ENCODE assay signal across 12 cellular contexts in the genomic region with DNA sequence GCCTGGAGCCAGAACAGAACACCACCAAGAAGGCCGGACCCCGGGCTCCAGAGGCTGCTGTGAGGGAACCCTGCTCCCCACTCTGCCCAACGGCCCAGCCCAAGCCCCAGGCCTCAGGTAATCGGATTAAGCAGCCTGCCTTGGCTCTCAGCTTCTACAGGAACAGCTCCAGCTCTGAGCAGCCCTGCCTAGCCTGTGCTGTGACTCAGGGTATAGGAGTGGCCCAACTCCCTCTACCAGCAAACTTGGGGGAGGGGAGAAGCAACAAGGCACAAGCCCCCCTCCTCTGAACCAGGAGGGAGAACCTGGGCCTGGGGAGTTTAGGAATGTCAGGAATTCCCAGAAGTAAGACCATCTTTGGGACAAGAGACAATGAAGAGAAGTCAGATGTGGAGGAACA. TPM values are rescaled to one million over a fixed set of nuclear protein-coding genes. Genes with fewer than 3 reads are reported as not detected.
DNase-seq lines count a peak whose midpoint lies in the region; ATAC-seq, FAIRE-seq and TF ChIP-seq lines count a peak whose summit lies in the region.
"Had no signal": no experiment of that assay in that cellular context is flagged by ENCODE, and none has a peak within 500 bp of the region (broad histone marks: within the 10 kb centered on the region; RNA-seq: fewer than 3 reads in every experiment).

No MANE protein-coding gene starts in this region.

- POLR2A ChIA-PET in K562 (lab: Yijun Ruan, JAX): interaction anchor here (0.9 to 1.1 kb wide), 2 partner anchors 17 to 24 kb away, joined by 3 read pairs; partner anchors contain the start of gene FXR2

- H3K79me2 ChIP-seq in K562 (ENCODE audit: control insufficient read depth, insufficient read depth, low read length): peaks cover 33% of the 10 kb centered on the region

- H3K9me1 ChIP-seq in K562 (ENCODE audit: control insufficient read depth, insufficient read depth, low read length): no peaks in the 10 kb centered on the region

- TF ChIP-seq RAD21 in K562 (CRISPR knock-in tag; conservative IDR thresholded peaks at IDR 0.05 in 1 of 2, IDR thresholded peaks at IDR 0.05 in 1 of 2): no peak

- H3K9me3 ChIP-seq in K562 (replicated peaks; ENCODE audit: control insufficient read depth, insufficient read depth, low read depth, low read length) (no peaks in the 10 kb centered on the region), kidney (ENCODE audit: control insufficient read depth in 1 of 2, low read length in 2 of 2) (no peaks in the 10 kb centered on the region)

- H2AFZ ChIP-seq in K562 (ENCODE audit: low read depth, low read length): no peak overlapping the region

- ATAC-seq in K562: no peak
- no peak for ATAC-seq in HG02588 (IDR thresholded peaks at IDR 0.05; ENCODE audit: unreplicated experiment)
- ATAC-seq: activated CD4-positive, CD25-positive, alpha-beta regulatory T cell treated with anti-CD3 and anti-CD28 coated beads, Interleukin-2, amount 50 U/mL, for 24 hours had no signal

- in situ Hi-C loops in K562 (cut with MboI): no loop called here

- no peaks in the 10 kb centered on the region for H3K27me3 ChIP-seq in K562 (ENCODE audit: control insufficient read depth in 2 of 2, insufficient read depth in 2 of 2, low read length in 2 of 2)
- H3K27me3 ChIP-seq in dorsolateral prefrontal cortex: no peaks in the 10 kb centered on the region

- no TSS peak for BruUV-seq in K562 (replicated peaks; lab: Mats Ljungman, UMichigan)

- H3K4me1 ChIP-seq in K562 (replicated peaks in 1 of 2; ENCODE audit: control insufficient read depth in 2 of 2, insufficient read depth in 2 of 2, low read length in 2 of 2) (peaks cover 27 to 42% of the 10 kb centered on the region in 2 experiments), kidney (ENCODE audit: control insufficient read depth in 1 of 2, insufficient read depth in 1 of 2, low read depth in 1 of 2, low read length in 2 of 2) (peaks cover 7% of the 10 kb centered on the region in 2 donors)

- TF ChIP-seq CTCF in K562 (IDR thresholded peaks at IDR 0.05 in 2 of 3, conservative IDR thresholded peaks at IDR 0.05 in 1 of 3; ENCODE audit: insufficient read depth in 2 of 3, low read depth in 1 of 3, low read length in 3 of 3): no peak
- TF ChIP-seq CTCF in kidney (IDR thresholded peaks at IDR 0.05; ENCODE audit: borderline replicate concordance, extremely low read depth, insufficient read depth): no peak
- no peak for TF ChIP-seq CTCF in GM20000 (IDR thresholded peaks at IDR 0.05; ENCODE audit: extremely low read depth, missing control alignments)
- no peak for TF ChIP-seq CTCF in dorsolateral prefrontal cortex (IDR thresholded peaks at IDR 0.05 in 54 of 56, conservative IDR thresholded peaks at IDR 0.05 in 2 of 56; ENCODE audit: low read depth in 1 of 56, partially characterized antibody in 56 of 56)

- FAIRE-seq in K562 (lab: Jason Lieb, UNC): no peak
- no peak for FAIRE-seq in kidney (lab: Jason Lieb, UNC)

- H4K20me1 ChIP-seq in K562 (replicated peaks; ENCODE audit: control insufficient read depth, insufficient read depth, low read length): no peaks in the 10 kb centered on the region

- 86% methylated on average over 1 of the region's 4 CpGs for WGBS in K562 (ENCODE audit: insufficient coverage, low coverage, missing lambda C conversion rate)

- no peak for TF ChIP-seq POLR2A in K562 (conservative IDR thresholded peaks at IDR 0.05)

- CTCF ChIA-PET in K562 (lab: Yijun Ruan, JAX; ENCODE audit: low intra/inter-chr PET ratio): no interaction called here

- no peak for TF ChIP-seq EP300 in K562 (IDR thresholded peaks at IDR 0.05; ENCODE audit: low read length)

- H3K27ac ChIP-seq in K562 (ENCODE audit: extremely low read depth, low read depth, low read length): no peak overlapping the region
- H3K27ac ChIP-seq in kidney (ENCODE audit: low read depth in 2 of 2, low read length in 2 of 2): no peak overlapping the region
- no peak overlapping the region for H3K27ac ChIP-seq in dorsolateral prefrontal cortex

- H3K4me3 ChIP-seq in K562: no peak overlapping the region
- no peak overlapping the region for H3K4me3 ChIP-seq in kidney (ENCODE audit: low read length in 2 of 2)
- H3K4me3 ChIP-seq in dorsolateral prefrontal cortex: no peak overlapping the region

- H3K9ac ChIP-seq in K562 (ENCODE audit: insufficient read depth in 1 of 2, low read depth in 2 of 2, low read length in 2 of 2) (0 out of 4 replicates have a peak overlapping the region, but pooled peaks of 1 of the 2 experiments have one; percentile 49), kidney (ENCODE audit: low read length in 2 of 2) (no peak overlapping the region)

- H3K36me3 ChIP-seq in K562 (ENCODE audit: control insufficient read depth, insufficient read depth, low read length) (peaks cover 86% of the 10 kb centered on the region), kidney (ENCODE audit: control insufficient read depth in 1 of 2, insufficient read depth in 2 of 2, low read length in 2 of 2) (peaks cover 43 to 54% of the 10 kb centered on the region in 2 donors)

- no peak overlapping the region for H3K4me2 ChIP-seq in K562 (ENCODE audit: insufficient read depth, low read length)

- intact Hi-C loops in K562 (cut with micrococcal nuclease): no loop called here
- intact Hi-C loops in kidney (cut with DNase I): no loop called here
- intact Hi-C loops in dorsolateral prefrontal cortex (cut with DNase I): loop anchor here in 1 of 2 donors (1.0 kb wide), 1 partner anchor 45 kb away; no protein-coding TSS in a partner anchor

- DNase-seq in AG08396 (ENCODE audit: low spot score): peak; percentile 81
- DNase-seq in HPDE6-E6E7 (ENCODE audit: extremely low spot score): peak; percentile 72
- DNase-seq in K562 (ENCODE audit: extremely low read depth in 1 of 4, low spot score in 3 of 4): no peak
- peak; percentile 43 for DNase-seq in kidney
- DNase-seq in middle frontal gyrus (ENCODE audit: extremely low spot score, low spot score): no peak
- DNase-seq in GM20000 (ENCODE audit: low spot score): no peak
- DNase-seq in dorsolateral prefrontal cortex: no peak
- DNase-seq: NCI-H526; stimulated activated CD4-positive, alpha-beta T cell treated with anti-CD3 and anti-CD28 coated beads, Interleukin-4, amount 100 ng/mL, for 24 hours had no signal

RNA-seq across cellular contexts. Expression of gene SOX15, which starts 0.8 kb away (rescaled TPM):
- 1.1 and 1.3 TPM in 2 replicates for total RNA-seq in K562 (2011; cell fraction: chromatin; rRNA removed; ENCODE audit: low replicate concordance)
- total RNA-seq in K562 (2011; cell fraction: nucleolus; rRNA removed): 1.2 TPM in 2 replicates
- 0.37 and 1.1 TPM in 2 replicates for total RNA-seq in K562 (2011; cell fraction: nucleoplasm; rRNA removed)
- total RNA-seq in K562 (2014; rRNA removed): 0.23 and 0.24 TPM in 2 replicates
- not detected in 2 replicates for total RNA-seq in K562 (2014; rRNA removed; fragmentation: Illumina TruSeq; extraction: Trizol)
- total RNA-seq in K562 (2015; rRNA removed; fragmentation: Illumina TruSeq; extraction: Trizol): not detected in 2 replicates
- total RNA-seq in K562 (2021): 0.16 TPM in 1 of 2 replicates, not detected in the other
- polyA plus RNA-seq in K562 (2011; rRNA removed): 0.16 TPM in 1 of 2 replicates, not detected in the other
- polyA plus RNA-seq in K562 (2011; cell fraction: cytosol; rRNA removed): 0.09 and 0.19 TPM in 2 replicates
- 0.76 and 1.2 TPM in 2 replicates for polyA plus RNA-seq in K562 (2011; cell fraction: nucleus; rRNA removed)
- 1.1 and 1.9 TPM in 2 replicates for polyA plus RNA-seq in K562 (2012)
- not detected in 2 replicates for polyA plus RNA-seq in K562 (2014; fragmentation: Illumina TruSeq; extraction: Trizol)
- under 1 TPM in 1 of 2 experiments, not detected in 1; 0.07 TPM for polyA plus RNA-seq in K562 (2014; fragmentation: Nextera tagmentation; extraction: Ambion mirVana)
- polyA plus RNA-seq in K562 (2014; rRNA removed): 0.33 TPM in 1 of 2 replicates, not detected in the other
- not detected in 2 replicates for polyA minus RNA-seq in K562 (2011; rRNA and poly(A)+ RNA removed)
- not detected in 2 replicates for polyA minus RNA-seq in K562 (2011; cell fraction: cytosol; rRNA and poly(A)+ RNA removed)
- 0.40 and 0.44 TPM in 2 replicates for polyA minus RNA-seq in K562 (2011; cell fraction: nucleus; rRNA and poly(A)+ RNA removed)
- 0.88 TPM for total RNA-seq in kidney
- polyA plus RNA-seq in kidney (ENCODE audit: insufficient read depth, low read depth, low replicate concordance): 0.80 TPM
- 10 to 100 TPM in 27 of 120 experiments, 1 to 10 TPM in 93; 3.6 to 16.6 (median 8.0) TPM for total RNA-seq in dorsolateral prefrontal cortex
- total RNA-seq: mesenteric fat pad had no signal

RNA-seq across cellular contexts. Expression of gene MPDU1, which starts 7.1 kb away (rescaled TPM):
- 63.6 and 172 TPM in 2 replicates for total RNA-seq in K562 (2011; cell fraction: chromatin; rRNA removed; ENCODE audit: low replicate concordance)
- 230 and 236 TPM in 2 replicates for total RNA-seq in K562 (2011; cell fraction: nucleolus; rRNA removed)
- 165 and 169 TPM in 2 replicates for total RNA-seq in K562 (2011; cell fraction: nucleoplasm; rRNA removed)
- 53.5 and 78.9 TPM in 2 replicates for total RNA-seq in K562 (2014; rRNA removed)
- total RNA-seq in K562 (2014; rRNA removed; fragmentation: Illumina TruSeq; extraction: Trizol): 68.3 and 80.2 TPM in 2 replicates
- 78.5 and 85.0 TPM in 2 replicates for total RNA-seq in K562 (2015; rRNA removed; fragmentation: Illumina TruSeq; extraction: Trizol)
- total RNA-seq in K562 (2021): 55.5 and 63.7 TPM in 2 replicates
- polyA plus RNA-seq in K562 (2011; rRNA removed): 160 and 161 TPM in 2 replicates
- 292 and 301 TPM in 2 replicates for polyA plus RNA-seq in K562 (2011; cell fraction: cytosol; rRNA removed)
- 85.8 and 92.2 TPM in 2 replicates for polyA plus RNA-seq in K562 (2011; cell fraction: nucleus; rRNA removed)
- 66.5 and 66.7 TPM in 2 replicates for polyA plus RNA-seq in K562 (2012)
- 172 and 179 TPM in 2 replicates for polyA plus RNA-seq in K562 (2014; fragmentation: Illumina TruSeq; extraction: Trizol)
- 10 to 100 TPM in 1 of 2 experiments, 1 to 10 TPM in 1; 4.9 to 21.8 TPM for polyA plus RNA-seq in K562 (2014; fragmentation: Nextera tagmentation; extraction: Ambion mirVana)
- 77.1 and 86.7 TPM in 2 replicates for polyA plus RNA-seq in K562 (2014; rRNA removed)
- polyA minus RNA-seq in K562 (2011; rRNA and poly(A)+ RNA removed): 77.8 and 107 TPM in 2 replicates
- polyA minus RNA-seq in K562 (2011; cell fraction: cytosol; rRNA and poly(A)+ RNA removed): 35.2 and 43.8 TPM in 2 replicates
- 15.8 and 18.0 TPM in 2 replicates for polyA minus RNA-seq in K562 (2011; cell fraction: nucleus; rRNA and poly(A)+ RNA removed)
- total RNA-seq in kidney: 54.2 TPM
- polyA plus RNA-seq in kidney (ENCODE audit: insufficient read depth, low read depth, low replicate concordance): 145 TPM
- total RNA-seq in dorsolateral prefrontal cortex: 10 to 100 TPM; 25.1 to 53.7 (median 34.4) TPM

RNA-seq across cellular contexts. Expression of gene CD68, which starts 11.3 kb away (rescaled TPM):
- total RNA-seq in K562 (2011; cell fraction: chromatin; rRNA removed; ENCODE audit: low replicate concordance): 7.2 and 16.8 TPM in 2 replicates
- 20.0 and 21.3 TPM in 2 replicates for total RNA-seq in K562 (2011; cell fraction: nucleolus; rRNA removed)
- 33.4 and 34.7 TPM in 2 replicates for total RNA-seq in K562 (2011; cell fraction: nucleoplasm; rRNA removed)
- total RNA-seq in K562 (2014; rRNA removed) (34.6 and 37.2 TPM in 2 replicates), K562 (2014; rRNA removed; fragmentation: Illumina TruSeq; extraction: Trizol) (22.9 and 28.2 TPM in 2 replicates), K562 (2015; rRNA removed; fragmentation: Illumina TruSeq; extraction: Trizol) (46.4 and 50.9 TPM in 2 replicates), K562 (2021) (30.1 and 34.8 TPM in 2 replicates), kidney (92.6 TPM), dorsolateral prefrontal cortex (10 to 100 TPM in 94 of 120 experiments, 1 to 10 TPM in 26; 2.6 to 53.1 (median 15.0) TPM)
- polyA plus RNA-seq in K562 (2011; rRNA removed) (31.3 and 65.1 TPM in 2 replicates), K562 (2014; fragmentation: Illumina TruSeq; extraction: Trizol) (77.2 and 89.8 TPM in 2 replicates), K562 (2014; fragmentation: Nextera tagmentation; extraction: Ambion mirVana) (10 to 100 TPM; 37.7 to 85.3 TPM), K562 (2014; rRNA removed) (33.3 and 38.8 TPM in 2 replicates), kidney (ENCODE audit: insufficient read depth, low read depth, low replicate concordance) (38.3 TPM)
- polyA plus RNA-seq in K562 (2011; cell fraction: cytosol; rRNA removed): 76.2 and 89.9 TPM in 2 replicates
- 4.1 and 4.4 TPM in 2 replicates for polyA plus RNA-seq in K562 (2011; cell fraction: nucleus; rRNA removed)
- polyA plus RNA-seq in K562 (2012): 44.4 and 74.1 TPM in 2 replicates
- 23.1 and 25.5 TPM in 2 replicates for polyA minus RNA-seq in K562 (2011; rRNA and poly(A)+ RNA removed)
- 16.3 and 19.7 TPM in 2 replicates for polyA minus RNA-seq in K562 (2011; cell fraction: cytosol; rRNA and poly(A)+ RNA removed)
- polyA minus RNA-seq in K562 (2011; cell fraction: nucleus; rRNA and poly(A)+ RNA removed): 1.3 and 2.2 TPM in 2 replicates

RNA-seq across cellular contexts. Expression of gene FXR2, which starts 24.0 kb away (rescaled TPM):
- total RNA-seq in K562 (2011; cell fraction: chromatin; rRNA removed; ENCODE audit: low replicate concordance): 55.0 and 77.8 TPM in 2 replicates
- 36.3 and 40.7 TPM in 2 replicates for total RNA-seq in K562 (2011; cell fraction: nucleolus; rRNA removed)
- 44.5 and 48.9 TPM in 2 replicates for total RNA-seq in K562 (2011; cell fraction: nucleoplasm; rRNA removed)
- total RNA-seq in K562 (2014; rRNA removed) (26.3 and 38.6 TPM in 2 replicates), K562 (2014; rRNA removed; fragmentation: Illumina TruSeq; extraction: Trizol) (20.2 and 21.4 TPM in 2 replicates), K562 (2015; rRNA removed; fragmentation: Illumina TruSeq; extraction: Trizol) (22.0 and 22.3 TPM in 2 replicates), K562 (2021) (28.3 and 29.9 TPM in 2 replicates), kidney (29.3 TPM), dorsolateral prefrontal cortex (100 to 1,000 TPM in 1 of 120 experiments, 10 to 100 TPM in 119; 53.1 to 114 (median 73.7) TPM)
- polyA plus RNA-seq in K562 (2011; rRNA removed) (24.5 and 35.0 TPM in 2 replicates), K562 (2014; fragmentation: Illumina TruSeq; extraction: Trizol) (41.0 and 49.3 TPM in 2 replicates), K562 (2014; fragmentation: Nextera tagmentation; extraction: Ambion mirVana) (1 to 10 TPM; 2.0 to 2.2 TPM), K562 (2014; rRNA removed) (28.4 and 35.0 TPM in 2 replicates), kidney (ENCODE audit: insufficient read depth, low read depth, low replicate concordance) (59.2 TPM)
- 43.3 and 66.3 TPM in 2 replicates for polyA plus RNA-seq in K562 (2011; cell fraction: cytosol; rRNA removed)
- 55.9 and 74.2 TPM in 2 replicates for polyA plus RNA-seq in K562 (2011; cell fraction: nucleus; rRNA removed)
- 23.8 and 29.2 TPM in 2 replicates for polyA plus RNA-seq in K562 (2012)
- 18.4 and 23.0 TPM in 2 replicates for polyA minus RNA-seq in K562 (2011; rRNA and poly(A)+ RNA removed)
- 23.9 and 24.0 TPM in 2 replicates for polyA minus RNA-seq in K562 (2011; cell fraction: cytosol; rRNA and poly(A)+ RNA removed)
- polyA minus RNA-seq in K562 (2011; cell fraction: nucleus; rRNA and poly(A)+ RNA removed): 10.4 and 19.9 TPM in 2 replicates

RNA-seq across cellular contexts. Expression of gene SENP3, which starts 29.0 kb away (rescaled TPM):
- 70.4 and 129 TPM in 2 replicates for total RNA-seq in K562 (2011; cell fraction: chromatin; rRNA removed; ENCODE audit: low replicate concordance)
- total RNA-seq in K562 (2011; cell fraction: nucleolus; rRNA removed): 60.9 and 69.7 TPM in 2 replicates
- 66.0 and 67.9 TPM in 2 replicates for total RNA-seq in K562 (2011; cell fraction: nucleoplasm; rRNA removed)
- 65.3 and 69.1 TPM in 2 replicates for total RNA-seq in K562 (2014; rRNA removed)
- 79.3 and 82.7 TPM in 2 replicates for total RNA-seq in K562 (2014; rRNA removed; fragmentation: Illumina TruSeq; extraction: Trizol)
- 85.7 and 88.2 TPM in 2 replicates for total RNA-seq in K562 (2015; rRNA removed; fragmentation: Illumina TruSeq; extraction: Trizol)
- 55.6 and 63.1 TPM in 2 replicates for total RNA-seq in K562 (2021)
- 80.5 and 94.1 TPM in 2 replicates for polyA plus RNA-seq in K562 (2011; rRNA removed)
- 73.9 and 80.9 TPM in 2 replicates for polyA plus RNA-seq in K562 (2011; cell fraction: cytosol; rRNA removed)
- polyA plus RNA-seq in K562 (2011; cell fraction: nucleus; rRNA removed): 92.4 and 106 TPM in 2 replicates
- 33.0 and 47.9 TPM in 2 replicates for polyA plus RNA-seq in K562 (2012)
- polyA plus RNA-seq in K562 (2014; fragmentation: Illumina TruSeq; extraction: Trizol): 98.7 and 102 TPM in 2 replicates
- polyA plus RNA-seq in K562 (2014; fragmentation: Nextera tagmentation; extraction: Ambion mirVana): under 1 TPM; 0.63 to 0.73 TPM
- 67.3 and 78.8 TPM in 2 replicates for polyA plus RNA-seq in K562 (2014; rRNA removed)
- polyA minus RNA-seq in K562 (2011; rRNA and poly(A)+ RNA removed): 68.9 and 101 TPM in 2 replicates
- 29.8 and 44.6 TPM in 2 replicates for polyA minus RNA-seq in K562 (2011; cell fraction: cytosol; rRNA and poly(A)+ RNA removed)
- 19.1 and 22.7 TPM in 2 replicates for polyA minus RNA-seq in K562 (2011; cell fraction: nucleus; rRNA and poly(A)+ RNA removed)
- 43.5 TPM for total RNA-seq in kidney
- 50.3 TPM for polyA plus RNA-seq in kidney (ENCODE audit: insufficient read depth, low read depth, low replicate concordance)
- total RNA-seq in dorsolateral prefrontal cortex: 10 to 100 TPM; 41.4 to 93.2 (median 61.6) TPM

Comparison
In these comparisons a context has a peak if more than half of its experiments do, and no peak if none do; other contexts are left out.
1. DNase-seq: peak in AG08396 (single experiment), HPDE6-E6E7 (single experiment) and kidney (single experiment); none in K562 (0 of 4), middle frontal gyrus (single experiment), GM20000 (single experiment) and dorsolateral prefrontal cortex (0 of 10).